20 cellular contexts compared by ENCODE assay signal in genomic region chr14:75757644-75758402, GRCh38.
DNase-seq lines count a peak whose midpoint lies in the region; ATAC-seq, FAIRE-seq and TF ChIP-seq lines count a peak whose summit lies in the region.
"Had no signal": no experiment of that assay in that cellular context is flagged by ENCODE, and none has a peak within 500 bp of the region (broad histone marks: within the 10 kb centered on the region; RNA-seq: fewer than 3 reads in every experiment).

No MANE protein-coding gene starts in this region.

- H4K20me1 ChIP-seq in Karpas-422 (ENCODE audit: insufficient read depth, low read depth, low read length), result no peaks in the 10 kb centered on the region

- peaks cover 61% of the 10 kb centered on the region for H3K36me3 Mint-ChIP-seq in stimulated activated memory B cell treated with anti-CD40 and anti-IgM and Interleukin-4, amounts not matched to agents 10 μg/mL and 1 μg/mL and 100 μg/mL, for 72 hours

- H3K9me3 ChIP-seq in left ventricle myocardium inferior (replicated peaks), result no peaks in the 10 kb centered on the region
- no peaks in the 10 kb centered on the region for H3K9me3 ChIP-seq in Karpas-422 (ENCODE audit: low read length)

- no peaks in the 10 kb centered on the region for H3K9me3 Mint-ChIP-seq in stimulated activated memory B cell treated with anti-CD40 and anti-IgM and Interleukin-4, amounts not matched to agents 10 μg/mL and 1 μg/mL and 100 μg/mL, for 72 hours
- H3K9me3 Mint-ChIP-seq: CD4-positive, alpha-beta T cell had no signal

- H3K4me1 Mint-ChIP-seq in stimulated activated memory B cell treated with anti-CD40 and anti-IgM and Interleukin-4, amounts not matched to agents 10 μg/mL and 1 μg/mL and 100 μg/mL, for 72 hours, result peaks cover 10% of the 10 kb centered on the region

- H3K27ac Mint-ChIP-seq in stimulated activated memory B cell treated with anti-CD40 and anti-IgM and Interleukin-4, amounts not matched to agents 10 μg/mL and 1 μg/mL and 100 μg/mL, for 72 hours, result peak overlapping the region; percentile 45
- H3K27ac Mint-ChIP-seq: CD4-positive, alpha-beta T cell had no signal

- H3K27me3 Mint-ChIP-seq in stimulated activated memory B cell treated with anti-CD40 and anti-IgM and Interleukin-4, amounts not matched to agents 10 μg/mL and 1 μg/mL and 100 μg/mL, for 72 hours, result no peaks in the 10 kb centered on the region
- H3K27me3 Mint-ChIP-seq: CD4-positive, alpha-beta T cell had no signal

- H3K4me1 ChIP-seq in left ventricle myocardium inferior (peaks cover 4% of the 10 kb centered on the region), Karpas-422 (ENCODE audit: low read length) (peaks cover 11% of the 10 kb centered on the region; the same call in 1 of the 2 replicates)

- H3K79me2 ChIP-seq in Karpas-422 (ENCODE audit: low read length), result no peaks in the 10 kb centered on the region

- DNase-seq in left ventricle myocardium inferior (no peak), Right ventricle myocardium inferior (ENCODE audit: missing footprints) (no peak), GM12891 (ENCODE audit: insufficient read length, low spot score) (peak; percentile 9), Karpas-422 (no peak)
- DNase-seq: CD4-positive, alpha-beta T cell; COR-L47; DMS79; NCI-H1092 treated with DMSO at 0.1 percent for 48 hours; NCI-H146; NCI-H2029; NCI-H2227 treated with DMSO at 0.1 percent for 48 hours; NCI-H510A; NCI-H748 treated with DMSO at 0.1 percent for 48 hours had no signal

- no peaks in the 10 kb centered on the region for H3K27me3 ChIP-seq in left ventricle myocardium inferior (ENCODE audit: low read depth)
- no peaks in the 10 kb centered on the region for H3K27me3 ChIP-seq in Karpas-422 (ENCODE audit: low read length)

- H3K9ac ChIP-seq in Karpas-422 (ENCODE audit: low read length), result no peak overlapping the region

- H2AFZ ChIP-seq in Karpas-422 (ENCODE audit: low read length), result peak overlapping the region; percentile 47; the same call in 1 of the 2 replicates

- H3K36me3 ChIP-seq in left ventricle myocardium inferior, result peaks cover 5% of the 10 kb centered on the region
- H3K36me3 ChIP-seq in Karpas-422 (ENCODE audit: insufficient read depth, low read length), result peaks cover 19% of the 10 kb centered on the region

- ATAC-seq in Right ventricle myocardium inferior (no peak), HG03159 (IDR thresholded peaks at IDR 0.05; ENCODE audit: unreplicated experiment) (no peak), HG02759 (IDR thresholded peaks at IDR 0.05; ENCODE audit: unreplicated experiment) (no peak), GM18505 (IDR thresholded peaks at IDR 0.05; ENCODE audit: unreplicated experiment) (no peak)
- no peak for ATAC-seq in stimulated activated memory B cell treated with anti-CD40 and anti-IgM and Interleukin-4, amounts not matched to agents 10 μg/mL and 1 μg/mL and 100 μg/mL, for 72 hours
- ATAC-seq: K562, Panc1, SK-N-SH treated with all-trans-retinoic acid at 6 μM for 48 hours had no signal

- H3K4me2 ChIP-seq in Karpas-422 (ENCODE audit: low read depth, low read length, poor library complexity, severe bottlenecking), result peak overlapping the region; percentile 6

- TF ChIP-seq CTCF in left ventricle myocardium inferior (IDR thresholded peaks at IDR 0.05; ENCODE audit: borderline replicate concordance), result no peak

- H3K9me2 ChIP-seq in Karpas-422 (replicated peaks; ENCODE audit: insufficient read depth, low read length), result no peaks in the 10 kb centered on the region

- H3K27ac ChIP-seq in left ventricle myocardium inferior (replicated peaks), result peak overlapping the region; percentile 25
- H3K27ac ChIP-seq in Karpas-422 (ENCODE audit: low read length), result no peak overlapping the region

- intact Hi-C loops in left ventricle myocardium inferior (cut with micrococcal nuclease), result no loop called here
- intact Hi-C loops in Right ventricle myocardium inferior (cut with DNase I), result no loop called here

- FAIRE-seq in GM12891 (lab: Jason Lieb, UNC), result peak; percentile 86
- FAIRE-seq: K562 had no signal

- no peak for TF ChIP-seq POLR2A in GM12891 (IDR thresholded peaks at IDR 0.05; ENCODE audit: low read depth, low read length)
- no peak for TF ChIP-seq POLR2A in GM18505 (IDR thresholded peaks at IDR 0.05; ENCODE audit: borderline replicate concordance, extremely low read depth, insufficient read depth, insufficient read length)

- no peak overlapping the region for H3K4me3 Mint-ChIP-seq in stimulated activated memory B cell treated with anti-CD40 and anti-IgM and Interleukin-4, amounts not matched to agents 10 μg/mL and 1 μg/mL and 100 μg/mL, for 72 hours
- H3K4me3 Mint-ChIP-seq: CD4-positive, alpha-beta T cell had no signal

- no peak overlapping the region for H3K4me3 ChIP-seq in left ventricle myocardium inferior
- H3K4me3 ChIP-seq in Karpas-422 (ENCODE audit: low read length), result no peak overlapping the region
- H3K4me3 ChIP-seq: K562 had no signal

TF ChIP-seq in GM12891, 5 proteins besides CTCF, POLR2A, EP300 and RAD21:
- TF ChIP-seq POU2F2 (IDR thresholded peaks at IDR 0.05; ENCODE audit: low read depth, low read length) (no peak), TAF1 (IDR thresholded peaks at IDR 0.05; ENCODE audit: low read depth, low read length) (no peak), SPI1 (IDR thresholded peaks at IDR 0.05; ENCODE audit: low read depth, low read length) (no peak), POLR2AphosphoS5 (IDR thresholded peaks at IDR 0.05; ENCODE audit: low read depth, low read length) (no peak)
